ENCODE assay signal across 1 cellular context in the genomic region with DNA sequence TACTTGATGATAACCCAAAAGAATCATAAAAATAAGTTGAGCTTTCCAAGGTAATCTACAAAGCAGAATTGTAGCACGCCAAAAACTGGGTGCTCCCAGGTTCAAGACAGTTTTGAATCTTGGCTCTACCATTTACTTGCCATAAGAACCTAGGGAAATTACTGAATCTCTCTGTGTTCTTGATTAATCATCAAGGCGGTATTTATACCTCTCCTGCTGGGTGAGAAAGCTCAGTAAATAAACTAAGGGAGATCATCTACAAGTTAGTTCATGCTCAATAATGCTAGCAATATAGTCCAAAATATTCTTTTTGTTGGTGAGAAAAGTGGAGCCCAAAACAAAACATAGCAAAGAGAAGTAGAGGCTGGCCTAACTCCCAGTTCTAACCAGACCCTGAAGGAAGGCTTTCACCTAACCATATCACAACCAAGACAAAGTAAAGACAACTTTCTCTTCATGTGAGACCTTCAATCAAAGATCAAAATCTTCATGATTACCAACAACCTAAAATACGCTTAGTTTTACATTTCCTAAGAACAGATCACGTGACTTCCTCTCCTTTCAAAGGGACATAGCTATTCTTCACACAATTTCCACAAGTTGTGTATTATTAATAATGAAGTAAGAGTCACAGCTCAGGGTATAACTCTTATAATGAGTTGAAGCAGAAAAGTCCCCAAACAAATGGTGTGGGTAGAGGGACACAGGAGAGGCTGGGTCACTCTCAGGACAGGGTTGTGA.
A peak's percentile ranks its signal among the peaks of the same experiment; 100 is the strongest.
TF ChIP-seq lines count a peak whose summit lies in the region.

No MANE protein-coding gene starts in this region.

TF ChIP-seq in GM12878, 131 proteins besides CTCF, POLR2A, EP300 and RAD21:
- no peak for TF ChIP-seq IRF4 (IDR thresholded peaks at IDR 0.05; ENCODE audit: low read depth, low read length)
- no peak for TF ChIP-seq TCF3 (IDR thresholded peaks at IDR 0.05; ENCODE audit: borderline replicate concordance, insufficient read depth, low read depth, low read length)
- no peak for TF ChIP-seq MYC (IDR thresholded peaks at IDR 0.05; ENCODE audit: insufficient read depth, insufficient read length, insufficient replicate concordance, low read length, severe bottlenecking)
- peak; percentile 75; the same call in 1 of the 2 replicates for TF ChIP-seq RAD51 (IDR thresholded peaks at IDR 0.05)
